16 cellular contexts compared by ENCODE assay signal in the genomic region with DNA sequence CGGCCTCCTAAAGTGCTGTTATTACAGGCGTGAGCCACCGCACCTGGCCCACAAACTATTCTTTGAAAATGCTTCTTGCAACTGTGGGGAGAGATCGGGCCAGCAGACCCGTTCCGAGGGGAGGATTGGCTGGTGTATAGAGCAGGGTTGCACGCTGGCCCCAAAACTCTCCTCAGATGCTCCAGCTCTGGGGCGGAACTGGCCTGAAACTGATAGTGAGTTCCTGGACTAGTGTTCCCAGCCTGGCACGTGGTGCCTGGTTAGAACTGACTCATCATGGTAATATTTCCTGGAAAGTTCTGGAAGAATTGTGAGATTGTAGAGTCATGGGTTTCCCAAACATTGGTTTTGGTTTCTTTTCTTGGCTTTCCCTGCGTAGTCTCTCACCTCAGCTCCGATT.
DNase-seq lines count a peak whose midpoint lies in the region; ATAC-seq, FAIRE-seq and TF ChIP-seq lines count a peak whose summit lies in the region.
"Had no signal": no experiment of that assay in that cellular context is flagged by ENCODE, and none has a peak within 500 bp of the region (broad histone marks: within the 10 kb centered on the region; RNA-seq: fewer than 3 reads in every experiment).

No MANE protein-coding gene starts in this region.

- FAIRE-seq in urothelium cell line (lab: Jason Lieb, UNC) = peak; percentile 58

- intact Hi-C loops in left ventricle myocardium superior (cut with micrococcal nuclease) = no loop called here

- no peak overlapping the region for H3K4me3 ChIP-seq in brain microvascular endothelial cell (ENCODE audit: low read depth, low read length)

- H3K27me3 ChIP-seq in brain microvascular endothelial cell (replicated peaks) = no peaks in the 10 kb centered on the region

- H3K27ac ChIP-seq in brain microvascular endothelial cell = peak overlapping the region; percentile 59
- H3K27ac ChIP-seq: 22Rv1 had no signal

- TF ChIP-seq CTCF in brain microvascular endothelial cell (IDR thresholded peaks at IDR 0.05; ENCODE audit: low read depth, low read length, missing control alignments) = no peak

- ATAC-seq in left ventricle myocardium superior (peak; percentile 45), GM21717 (IDR thresholded peaks at IDR 0.05; ENCODE audit: unreplicated experiment) (no peak), HG03521 (IDR thresholded peaks at IDR 0.05; ENCODE audit: unreplicated experiment) (no peak)

- in situ Hi-C loops in brain microvascular endothelial cell (cut with HindIII; ENCODE audit: low pct_ligation_motif_present, low sequenced_read_pairs) = no loop called here

- DNase-seq in DMS53 (lab: John Stamatoyannopoulos, UW) (peak; percentile 4), DMS53 treated with DMSO at 0.1 percent for 48 hours (lab: John Stamatoyannopoulos, UW; ENCODE audit: unreplicated experiment) (no peak), brain microvascular endothelial cell (peak; percentile 72), left ventricle myocardium superior (no peak), urothelium cell line (ENCODE audit: low spot score) (peak; percentile 69)
- DNase-seq in activated T-cell treated with anti-CD3 and anti-CD28 coated beads, Interleukin-2, amount 50 U/mL, for 48 hours = no peak
- DNase-seq: activated effector memory CD4-positive, alpha-beta T cell treated with anti-CD3 and anti-CD28 coated beads, Interleukin-2, amount 50 U/mL, for 16 hours; DMS79; effector CD4-positive, alpha-beta T cell; immature natural killer cell; Karpas-422; occipital lobe; SHP77 treated with DMSO at 0.1 percent for 48 hours had no signal

- H3K36me3 ChIP-seq in brain microvascular endothelial cell (replicated peaks) = no peaks in the 10 kb centered on the region

Comparison
In these comparisons a context has a peak if more than half of its experiments do, and no peak if none do; other contexts are left out.
1. DNase-seq: peak in DMS53 (single experiment), brain microvascular endothelial cell (single experiment) and urothelium cell line (single experiment); none in DMS53 treated with DMSO at 0.1 percent for 48 hours (single experiment), left ventricle myocardium superior (single experiment) and activated T-cell treated with anti-CD3 and anti-CD28 coated beads, Interleukin-2, amount 50 U/mL, for 48 hours (0 of 2).